Comparison of ENCODE assay signal across 28 cellular contexts in the genomic region with DNA sequence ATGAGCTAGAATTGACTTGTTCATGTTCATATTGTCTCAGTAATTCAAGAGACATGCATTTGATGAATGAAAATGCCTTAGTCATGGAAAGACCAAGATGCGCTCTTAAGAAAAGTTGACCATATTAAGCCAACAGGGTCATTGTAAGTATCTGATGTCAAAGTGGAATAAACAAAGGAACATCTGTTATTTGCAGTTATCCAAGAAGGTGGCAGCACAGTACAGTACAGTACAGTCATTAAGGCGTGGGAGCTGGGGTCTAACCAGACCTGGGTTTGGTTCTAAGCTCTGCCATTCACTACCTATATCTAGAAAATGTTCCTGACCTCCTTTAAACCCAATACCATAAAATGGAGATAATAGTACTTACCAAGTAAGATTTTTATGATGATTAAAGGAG.
DNase-seq lines count a peak whose midpoint lies in the region; ATAC-seq, FAIRE-seq and TF ChIP-seq lines count a peak whose summit lies in the region.
"Had no signal": no experiment of that assay in that cellular context is flagged by ENCODE, and none has a peak within 500 bp of the region (broad histone marks: within the 10 kb centered on the region; RNA-seq: fewer than 3 reads in every experiment).

No MANE protein-coding gene starts in this region.

- H3K4me3 Mint-ChIP-seq in naive thymus-derived CD8-positive, alpha-beta T cell, result no peak overlapping the region
- H3K4me3 Mint-ChIP-seq: activated naive CD4-positive, alpha-beta T cell treated with anti-CD3 and anti-CD28 coated beads, Interleukin-2, amount 10 ng/mL, durations not matched to agents 7 days and 5 days; nephron; stimulated activated naive CD8-positive, alpha-beta T cell treated with anti-CD3 and anti-CD28 coated beads, Interleukin-15, Interleukin-2, amounts not matched to agents 100 ng/mL and 50 ng/mL, for 24 hours; T-helper 1 cell treated with Interleukin-12 subunit alpha and Interleukin-12 subunit beta and Interleukin-4 antibody, amounts not matched to agents 30 μg/mL and 1 μg/mL, for 36 hours had no signal

- no peak for FAIRE-seq in D721Med (lab: Jason Lieb, UNC)
- FAIRE-seq: bronchial epithelial cell, GM12878, pancreas, TTC549 had no signal

- DNase-seq in NCI-H2171 treated with DMSO at 0.1 percent for 48 hours (lab: John Stamatoyannopoulos, UW) (peak; percentile 57), NCI-H2171 (lab: John Stamatoyannopoulos, UW) (no peak), DMS53 (lab: John Stamatoyannopoulos, UW) (peak; percentile 62), SK-MEL-5 (ENCODE audit: low read depth, low spot score) (peak; percentile 43), D721Med (ENCODE audit: insufficient read length, low spot score) (no peak)
- no peak for DNase-seq in naive thymus-derived CD8-positive, alpha-beta T cell
- no peak for DNase-seq in stimulated activated CD8-positive, alpha-beta memory T cell treated with anti-CD3 and anti-CD28 coated beads, Interleukin-4, amount 100 ng/mL, for 48 hours
- DNase-seq: 8988T; activated CD4-positive, alpha-beta T cell treated with anti-CD3 and anti-CD28 coated beads, Interleukin-2, amount 50 U/mL, for 48 hours; activated CD8-positive, alpha-beta memory T cell treated with anti-CD3 and anti-CD28 coated beads, Interleukin-2, amount 50 U/mL, for 4 hours; activated naive CD4-positive, alpha-beta T cell treated with anti-CD3 and anti-CD28 coated beads, Interleukin-2, amount 10 ng/mL, durations not matched to agents 7 days and 5 days; aorta; H7; mucosa of descending colon; NCI-H1417 treated with DMSO at 0.1 percent for 48 hours; NCI-H2029 treated with DMSO at 0.1 percent for 48 hours; pancreas; stimulated activated CD4-positive, alpha-beta T cell treated with anti-CD3 and anti-CD28 coated beads, Interleukin-1b, Interleukin-23, amount 100 ng/mL, for 48 hours; testis had no signal

- peak overlapping the region in 7 of 10 donors; percentile 20 to 65 (median 35) for H3K27ac Mint-ChIP-seq in naive thymus-derived CD8-positive, alpha-beta T cell
- H3K27ac Mint-ChIP-seq: activated naive CD4-positive, alpha-beta T cell treated with anti-CD3 and anti-CD28 coated beads, Interleukin-2, amount 10 ng/mL, durations not matched to agents 7 days and 5 days; nephron; T-helper 1 cell treated with Interleukin-12 subunit alpha and Interleukin-12 subunit beta and Interleukin-4 antibody, amounts not matched to agents 30 μg/mL and 1 μg/mL, for 36 hours had no signal

- peaks cover 0 to 37% (median 4%) of the 10 kb centered on the region in 9 donors for H3K9me3 Mint-ChIP-seq in naive thymus-derived CD8-positive, alpha-beta T cell

- H3K36me3 Mint-ChIP-seq in naive thymus-derived CD8-positive, alpha-beta T cell, result peaks cover 13 to 36% (median 33%) of the 10 kb centered on the region in 3 donors

- no peak for ATAC-seq in naive thymus-derived CD8-positive, alpha-beta T cell
- ATAC-seq in GM19324 (IDR thresholded peaks at IDR 0.05; ENCODE audit: low FRiP score, unreplicated experiment), result no peak
- ATAC-seq: activated CD4-positive, CD25-positive, alpha-beta regulatory T cell treated with anti-CD3 and anti-CD28 coated beads, Interleukin-2, amount 50 U/mL, for 24 hours; gastroesophageal sphincter; GM12878; mucosa of descending colon; pancreas had no signal

- in situ Hi-C loops in SK-MEL-5 (cut with HindIII; ENCODE audit: low pct_unique_long_range_greater_than_20kb, low sequenced_read_pairs), result no loop called here

- H3K4me1 Mint-ChIP-seq in naive thymus-derived CD8-positive, alpha-beta T cell, result peaks cover 30 to 64% (median 61%) of the 10 kb centered on the region in 4 donors

- no peak for TF ChIP-seq CTCF in D721Med (IDR thresholded peaks at IDR 0.05; ENCODE audit: insufficient read depth, missing control alignments)

- no peaks in the 10 kb centered on the region for H3K27me3 Mint-ChIP-seq in naive thymus-derived CD8-positive, alpha-beta T cell
- H3K27me3 Mint-ChIP-seq: activated naive CD4-positive, alpha-beta T cell treated with anti-CD3 and anti-CD28 coated beads, Interleukin-2, amount 10 ng/mL, durations not matched to agents 7 days and 5 days; stimulated activated naive CD8-positive, alpha-beta T cell treated with anti-CD3 and anti-CD28 coated beads, Interleukin-15, Interleukin-2, amounts not matched to agents 100 ng/mL and 50 ng/mL, for 24 hours had no signal

- POLR2A ChIA-PET in naive thymus-derived CD8-positive, alpha-beta T cell (lab: Charles Lee), result interaction anchor here (0.7 kb wide), 1 partner anchor 97 kb away, joined by 4 read pairs; no protein-coding TSS in a partner anchor

Comparison
In these comparisons a context has a peak if more than half of its experiments do, and no peak if none do; other contexts are left out.
1. DNase-seq: peak in NCI-H2171 treated with DMSO at 0.1 percent for 48 hours (single experiment), DMS53 (single experiment) and SK-MEL-5 (single experiment); none in NCI-H2171 (single experiment), naive thymus-derived CD8-positive, alpha-beta T cell (0 of 10), stimulated activated CD8-positive, alpha-beta memory T cell treated with anti-CD3 and anti-CD28 coated beads, Interleukin-4, amount 100 ng/mL, for 48 hours (single experiment) and D721Med (single experiment).